9 cellular contexts compared by ENCODE assay signal in the genomic region with DNA sequence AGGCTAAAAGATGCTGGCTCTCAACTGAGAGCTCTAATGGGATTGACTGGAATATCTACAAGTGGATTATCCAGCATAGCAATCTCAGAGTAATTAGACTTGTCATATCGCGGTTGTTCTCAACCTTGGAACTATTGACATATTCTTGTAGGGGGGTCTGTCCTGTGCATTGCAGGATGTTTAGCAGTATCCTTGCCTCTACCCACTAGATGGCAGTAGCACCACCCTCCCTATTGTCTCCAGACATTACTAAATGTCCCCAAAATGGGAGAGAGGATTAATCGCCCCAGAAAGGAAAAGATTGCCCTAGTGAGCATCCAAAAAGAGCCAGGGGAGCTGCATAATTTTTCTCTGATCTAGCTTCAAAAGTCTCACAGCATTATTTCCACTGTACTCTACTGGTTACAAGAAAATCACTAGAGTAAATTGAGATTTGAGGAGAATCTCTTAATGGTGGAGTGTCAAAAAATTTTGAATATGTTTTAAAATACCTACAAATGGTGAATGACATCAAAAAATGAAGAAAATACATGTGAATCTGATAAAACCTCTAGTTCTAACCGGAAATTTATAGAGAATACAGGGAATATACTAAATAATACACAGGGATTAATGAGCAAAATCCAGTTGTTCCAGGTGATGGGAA.
A peak's percentile ranks its signal among the peaks of the same experiment; 100 is the strongest.
DNase-seq lines count a peak whose midpoint lies in the region; ATAC-seq and TF ChIP-seq lines count a peak whose summit lies in the region.
"Had no signal": no experiment of that assay in that cellular context is flagged by ENCODE, and none has a peak within 500 bp of the region (broad histone marks: within the 10 kb centered on the region; RNA-seq: fewer than 3 reads in every experiment).

No MANE protein-coding gene starts in this region.

- no peak overlapping the region for H3K4me3 Mint-ChIP-seq in T-helper 17 cell
- H3K4me3 Mint-ChIP-seq: activated naive CD8-positive, alpha-beta T cell treated with anti-CD3 and anti-CD28 coated beads, Interleukin-2, amount 10 ng/mL, durations not matched to agents 7 days and 5 days had no signal

- TF ChIP-seq CTCF in osteoblast (IDR thresholded peaks at IDR 0.05; ENCODE audit: extremely low read depth, low read depth, low read length): peak; percentile 88

- no peaks in the 10 kb centered on the region for H3K27me3 ChIP-seq in osteoblast (ENCODE audit: insufficient read depth, low read length)

- no peaks in the 10 kb centered on the region for H3K79me2 ChIP-seq in osteoblast (ENCODE audit: insufficient read depth, low read length)

- H3K4me2 ChIP-seq in osteoblast (ENCODE audit: insufficient read depth, low read length): no peak overlapping the region

- H3K36me3 ChIP-seq in osteoblast (ENCODE audit: insufficient read depth, low read length): no peaks in the 10 kb centered on the region

- H3K27me3 Mint-ChIP-seq in T-helper 17 cell: no peaks in the 10 kb centered on the region
- H3K27me3 Mint-ChIP-seq: activated naive CD8-positive, alpha-beta T cell treated with anti-CD3 and anti-CD28 coated beads, Interleukin-2, amount 10 ng/mL, durations not matched to agents 7 days and 5 days had no signal

- H3K36me3 Mint-ChIP-seq in T-helper 17 cell (ENCODE audit: low read depth): no peaks in the 10 kb centered on the region
- H3K36me3 Mint-ChIP-seq: activated naive CD8-positive, alpha-beta T cell treated with anti-CD3 and anti-CD28 coated beads, Interleukin-2, amount 10 ng/mL, durations not matched to agents 7 days and 5 days had no signal

- H3K27ac ChIP-seq in osteoblast (ENCODE audit: low read depth, low read length): no peak overlapping the region

- no peak overlapping the region for H3K27ac Mint-ChIP-seq in T-helper 17 cell
- H3K27ac Mint-ChIP-seq: activated naive CD8-positive, alpha-beta T cell treated with anti-CD3 and anti-CD28 coated beads, Interleukin-2, amount 10 ng/mL, durations not matched to agents 7 days and 5 days had no signal

- H3K9me3 ChIP-seq in osteoblast (ENCODE audit: low read depth, low read length) (no peaks in the 10 kb centered on the region), T-helper 17 cell (ENCODE audit: control insufficient read depth, low read length, poor library complexity, severe bottlenecking) (no peaks in the 10 kb centered on the region)

- H3K4me1 ChIP-seq in osteoblast (ENCODE audit: insufficient read depth, low read length): no peaks in the 10 kb centered on the region

- ATAC-seq in GM19043 (IDR thresholded peaks at IDR 0.05; ENCODE audit: low read depth, unreplicated experiment): peak; percentile 72
- ATAC-seq in HG03095 (IDR thresholded peaks at IDR 0.05; ENCODE audit: unreplicated experiment): peak; percentile 83
- ATAC-seq in T-helper 17 cell: no peak

- peak; percentile 66 for DNase-seq in EL
- DNase-seq in NCI-H69 (lab: John Stamatoyannopoulos, UW): peak; percentile 18
- DNase-seq in dermis microvascular lymphatic vessel endothelial cell (ENCODE audit: low read depth in 2 of 2): peak; percentile 3 to 40
- DNase-seq in osteoblast (ENCODE audit: insufficient read length, low spot score, missing footprints): no peak
- DNase-seq in T-helper 17 cell: no peak
- DNase-seq in NCI-H1930 (lab: John Stamatoyannopoulos, UW): no peak
- DNase-seq: activated naive CD8-positive, alpha-beta T cell treated with anti-CD3 and anti-CD28 coated beads, Interleukin-2, amount 10 ng/mL, durations not matched to agents 7 days and 5 days had no signal

- H3K4me3 ChIP-seq in osteoblast (ENCODE audit: insufficient read depth, low read length): no peak overlapping the region

- peak overlapping the region; percentile 89 for H2AFZ ChIP-seq in osteoblast (ENCODE audit: low read length)

- H4K20me1 ChIP-seq in osteoblast (ENCODE audit: insufficient read depth, low read length): no peaks in the 10 kb centered on the region

- no peaks in the 10 kb centered on the region for H3K4me1 Mint-ChIP-seq in T-helper 17 cell
- H3K4me1 Mint-ChIP-seq: activated naive CD8-positive, alpha-beta T cell treated with anti-CD3 and anti-CD28 coated beads, Interleukin-2, amount 10 ng/mL, durations not matched to agents 7 days and 5 days had no signal

Comparison
In these comparisons a context has a peak if more than half of its experiments do, and no peak if none do; other contexts are left out.
1. DNase-seq: peak in EL (single experiment), NCI-H69 (single experiment) and dermis microvascular lymphatic vessel endothelial cell (2 of 2); none in osteoblast (single experiment), T-helper 17 cell (0 of 3) and NCI-H1930 (0 of 2).